In genomic region chr2:222796413-222797103, GRCh38 we compare ENCODE assay signal across 1 cellular context.
TF ChIP-seq lines count a peak whose summit lies in the region.

No MANE protein-coding gene starts in this region.

TF ChIP-seq in HepG2, 621 proteins besides CTCF, POLR2A, EP300 and RAD21 (continued from another document and continues in another):
- TF ChIP-seq ZNF18 (CRISPR knock-in tag; IDR thresholded peaks at IDR 0.05; ENCODE audit: insufficient replicate concordance) (peak; percentile 85), BRCA1 (CRISPR knock-in tag; IDR thresholded peaks at IDR 0.05) (no peak; the same call in 1 of the 2 replicates), ZNF777 (CRISPR knock-in tag; IDR thresholded peaks at IDR 0.05) (0 out of 2 replicates have a peak, but pooled peaks have one; percentile 31), NFYC (CRISPR knock-in tag; IDR thresholded peaks at IDR 0.05) (peak; percentile 56), ZNF512B (CRISPR knock-in tag; IDR thresholded peaks at IDR 0.05; ENCODE audit: borderline replicate concordance) (peak; percentile 80; the same call in 1 of the 2 replicates), SMARCE1 (IDR thresholded peaks at IDR 0.05; ENCODE audit: borderline replicate concordance) (no peak), GABPB1 (CRISPR knock-in tag; IDR thresholded peaks at IDR 0.05) (peak; percentile 44; the same call in 1 of the 2 replicates), ZNF234 (CRISPR knock-in tag; conservative IDR thresholded peaks at IDR 0.05) (no peak), IRX3 (CRISPR knock-in tag; IDR thresholded peaks at IDR 0.05; ENCODE audit: borderline replicate concordance, low read depth) (no peak), BRF2 (CRISPR knock-in tag; IDR thresholded peaks at IDR 0.05) (no peak; the same call in 1 of the 2 replicates), ZNF816 (CRISPR knock-in tag; IDR thresholded peaks at IDR 0.05; ENCODE audit: borderline replicate concordance) (no peak), CENPT (CRISPR knock-in tag; IDR thresholded peaks at IDR 0.05; ENCODE audit: low read depth) (no peak), KLF9 (CRISPR knock-in tag; IDR thresholded peaks at IDR 0.05; ENCODE audit: low read depth) (peak; percentile 48; the same call in 1 of the 2 replicates), TFDP2 (CRISPR knock-in tag; IDR thresholded peaks at IDR 0.05) (0 out of 2 replicates have a peak, but pooled peaks have one; percentile 14), HOXA7 (CRISPR knock-in tag; IDR thresholded peaks at IDR 0.05) (no peak), EHMT2 (IDR thresholded peaks at IDR 0.05; ENCODE audit: borderline replicate concordance, low read depth, low read length) (peak; percentile 82; the same call in 1 of the 2 replicates), REL (CRISPR knock-in tag; conservative IDR thresholded peaks at IDR 0.05) (no peak), ZNF605 (CRISPR knock-in tag; IDR thresholded peaks at IDR 0.05) (peak; percentile 98), SIX4 (CRISPR knock-in tag; IDR thresholded peaks at IDR 0.05) (peak; percentile 89), THRA (CRISPR knock-in tag; IDR thresholded peaks at IDR 0.05; ENCODE audit: borderline replicate concordance) (peak; percentile 97), ZNF251 (CRISPR knock-in tag; IDR thresholded peaks at IDR 0.05) (no peak), ZNF569 (CRISPR knock-in tag; IDR thresholded peaks at IDR 0.05; ENCODE audit: borderline replicate concordance) (peak; percentile 56; the same call in 1 of the 2 replicates), ZNF343 (CRISPR knock-in tag; IDR thresholded peaks at IDR 0.05) (peak; percentile 76; the same call in 1 of the 2 replicates), CAMTA2 (CRISPR knock-in tag; IDR thresholded peaks at IDR 0.05; ENCODE audit: borderline replicate concordance) (no peak), ZNF619 (CRISPR knock-in tag; IDR thresholded peaks at IDR 0.05) (no peak), ZFP41 (CRISPR knock-in tag; IDR thresholded peaks at IDR 0.05; ENCODE audit: borderline replicate concordance) (no peak), TEAD3 (CRISPR knock-in tag; optimal IDR thresholded peaks at IDR 0.05; ENCODE audit: borderline replicate concordance) (peak; percentile 97), ZNF530 (CRISPR knock-in tag; IDR thresholded peaks at IDR 0.05; ENCODE audit: low read depth) (no peak), ZSCAN31 (CRISPR knock-in tag; IDR thresholded peaks at IDR 0.05; ENCODE audit: low read depth) (peak; percentile 61; the same call in 1 of the 2 replicates), ZSCAN25 (CRISPR knock-in tag; IDR thresholded peaks at IDR 0.05) (peak; percentile 79), ZFP36 (IDR thresholded peaks at IDR 0.05; ENCODE audit: borderline replicate concordance, low read depth, low read length, partially characterized antibody) (peak; percentile 85), CBX5 (CRISPR knock-in tag; IDR thresholded peaks at IDR 0.05; ENCODE audit: borderline replicate concordance) (peak; percentile 94), FOXJ3 (CRISPR knock-in tag; IDR thresholded peaks at IDR 0.05; ENCODE audit: borderline replicate concordance) (peak; percentile 99), CCDC6 (CRISPR knock-in tag; IDR thresholded peaks at IDR 0.05) (peak; percentile 89; the same call in 1 of the 2 replicates), HNRNPUL1 (IDR thresholded peaks at IDR 0.05; ENCODE audit: low read depth, low read length) (no peak), SCMH1 (CRISPR knock-in tag; IDR thresholded peaks at IDR 0.05; ENCODE audit: borderline replicate concordance) (no peak), TFAP4 (IDR thresholded peaks at IDR 0.05; ENCODE audit: borderline replicate concordance, low read depth) (peak; percentile 95)
- TF ChIP-seq, protein P1, sequence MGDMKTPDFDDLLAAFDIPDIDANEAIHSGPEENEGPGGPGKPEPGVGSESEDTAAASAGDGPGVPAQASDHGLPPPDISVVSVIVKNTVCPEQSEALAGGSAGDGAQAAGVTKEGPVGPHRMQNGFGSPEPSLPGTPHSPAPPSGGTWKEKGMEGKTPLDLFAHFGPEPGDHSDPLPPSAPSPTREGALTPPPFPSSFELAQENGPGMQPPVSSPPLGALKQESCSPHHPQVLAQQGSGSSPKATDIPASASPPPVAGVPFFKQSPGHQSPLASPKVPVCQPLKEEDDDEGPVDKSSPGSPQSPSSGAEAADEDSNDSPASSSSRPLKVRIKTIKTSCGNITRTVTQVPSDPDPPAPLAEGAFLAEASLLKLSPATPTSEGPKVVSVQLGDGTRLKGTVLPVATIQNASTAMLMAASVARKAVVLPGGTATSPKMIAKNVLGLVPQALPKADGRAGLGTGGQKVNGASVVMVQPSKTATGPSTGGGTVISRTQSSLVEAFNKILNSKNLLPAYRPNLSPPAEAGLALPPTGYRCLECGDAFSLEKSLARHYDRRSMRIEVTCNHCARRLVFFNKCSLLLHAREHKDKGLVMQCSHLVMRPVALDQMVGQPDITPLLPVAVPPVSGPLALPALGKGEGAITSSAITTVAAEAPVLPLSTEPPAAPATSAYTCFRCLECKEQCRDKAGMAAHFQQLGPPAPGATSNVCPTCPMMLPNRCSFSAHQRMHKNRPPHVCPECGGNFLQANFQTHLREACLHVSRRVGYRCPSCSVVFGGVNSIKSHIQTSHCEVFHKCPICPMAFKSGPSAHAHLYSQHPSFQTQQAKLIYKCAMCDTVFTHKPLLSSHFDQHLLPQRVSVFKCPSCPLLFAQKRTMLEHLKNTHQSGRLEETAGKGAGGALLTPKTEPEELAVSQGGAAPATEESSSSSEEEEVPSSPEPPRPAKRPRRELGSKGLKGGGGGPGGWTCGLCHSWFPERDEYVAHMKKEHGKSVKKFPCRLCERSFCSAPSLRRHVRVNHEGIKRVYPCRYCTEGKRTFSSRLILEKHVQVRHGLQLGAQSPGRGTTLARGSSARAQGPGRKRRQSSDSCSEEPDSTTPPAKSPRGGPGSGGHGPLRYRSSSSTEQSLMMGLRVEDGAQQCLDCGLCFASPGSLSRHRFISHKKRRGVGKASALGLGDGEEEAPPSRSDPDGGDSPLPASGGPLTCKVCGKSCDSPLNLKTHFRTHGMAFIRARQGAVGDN (CRISPR knock-in tag; IDR thresholded peaks at IDR 0.05): peak; percentile 72
- TF ChIP-seq, protein P2, sequence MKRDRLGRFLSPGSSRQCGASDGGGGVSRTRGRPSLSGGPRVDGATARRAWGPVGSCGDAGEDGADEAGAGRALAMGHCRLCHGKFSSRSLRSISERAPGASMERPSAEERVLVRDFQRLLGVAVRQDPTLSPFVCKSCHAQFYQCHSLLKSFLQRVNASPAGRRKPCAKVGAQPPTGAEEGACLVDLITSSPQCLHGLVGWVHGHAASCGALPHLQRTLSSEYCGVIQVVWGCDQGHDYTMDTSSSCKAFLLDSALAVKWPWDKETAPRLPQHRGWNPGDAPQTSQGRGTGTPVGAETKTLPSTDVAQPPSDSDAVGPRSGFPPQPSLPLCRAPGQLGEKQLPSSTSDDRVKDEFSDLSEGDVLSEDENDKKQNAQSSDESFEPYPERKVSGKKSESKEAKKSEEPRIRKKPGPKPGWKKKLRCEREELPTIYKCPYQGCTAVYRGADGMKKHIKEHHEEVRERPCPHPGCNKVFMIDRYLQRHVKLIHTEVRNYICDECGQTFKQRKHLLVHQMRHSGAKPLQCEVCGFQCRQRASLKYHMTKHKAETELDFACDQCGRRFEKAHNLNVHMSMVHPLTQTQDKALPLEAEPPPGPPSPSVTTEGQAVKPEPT (CRISPR knock-in tag; IDR thresholded peaks at IDR 0.05; ENCODE audit: low read depth): no peak; the same call in 1 of the 2 replicates
- TF ChIP-seq, protein P3, sequence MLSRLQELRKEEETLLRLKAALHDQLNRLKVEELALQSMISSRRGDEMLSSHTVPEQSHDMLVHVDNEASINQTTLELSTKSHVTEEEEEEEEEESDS (CRISPR knock-in tag; IDR thresholded peaks at IDR 0.05; ENCODE audit: borderline replicate concordance): 0 out of 2 replicates have a peak, but pooled peaks have one; percentile 59
- TF ChIP-seq, protein P4, sequence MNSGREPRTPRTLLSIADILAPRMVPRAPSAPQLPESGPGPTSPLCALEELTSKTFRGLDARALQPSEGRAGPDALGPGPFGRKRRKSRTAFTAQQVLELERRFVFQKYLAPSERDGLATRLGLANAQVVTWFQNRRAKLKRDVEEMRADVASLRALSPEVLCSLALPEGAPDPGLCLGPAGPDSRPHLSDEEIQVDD (CRISPR knock-in tag; IDR thresholded peaks at IDR 0.05; ENCODE audit: borderline replicate concordance): no peak
- TF ChIP-seq, protein P5, sequence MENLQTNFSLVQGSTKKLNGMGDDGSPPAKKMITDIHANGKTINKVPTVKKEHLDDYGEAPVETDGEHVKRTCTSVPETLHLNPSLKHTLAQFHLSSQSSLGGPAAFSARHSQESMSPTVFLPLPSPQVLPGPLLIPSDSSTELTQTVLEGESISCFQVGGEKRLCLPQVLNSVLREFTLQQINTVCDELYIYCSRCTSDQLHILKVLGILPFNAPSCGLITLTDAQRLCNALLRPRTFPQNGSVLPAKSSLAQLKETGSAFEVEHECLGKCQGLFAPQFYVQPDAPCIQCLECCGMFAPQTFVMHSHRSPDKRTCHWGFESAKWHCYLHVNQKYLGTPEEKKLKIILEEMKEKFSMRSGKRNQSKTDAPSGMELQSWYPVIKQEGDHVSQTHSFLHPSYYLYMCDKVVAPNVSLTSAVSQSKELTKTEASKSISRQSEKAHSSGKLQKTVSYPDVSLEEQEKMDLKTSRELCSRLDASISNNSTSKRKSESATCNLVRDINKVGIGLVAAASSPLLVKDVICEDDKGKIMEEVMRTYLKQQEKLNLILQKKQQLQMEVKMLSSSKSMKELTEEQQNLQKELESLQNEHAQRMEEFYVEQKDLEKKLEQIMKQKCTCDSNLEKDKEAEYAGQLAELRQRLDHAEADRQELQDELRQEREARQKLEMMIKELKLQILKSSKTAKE (CRISPR knock-in tag; IDR thresholded peaks at IDR 0.05; ENCODE audit: borderline replicate concordance): peak; percentile 94
